In genomic region chr15:51536965-51537574, GRCh38 we compare ENCODE assay signal across 9 cellular contexts.
A peak's percentile ranks its signal among the peaks of the same experiment; 100 is the strongest.
DNase-seq lines count a peak whose midpoint lies in the region; ATAC-seq, FAIRE-seq and TF ChIP-seq lines count a peak whose summit lies in the region.
"Had no signal": no experiment of that assay in that cellular context is flagged by ENCODE, and none has a peak within 500 bp of the region (broad histone marks: within the 10 kb centered on the region; RNA-seq: fewer than 3 reads in every experiment).

No MANE protein-coding gene starts in this region.

- no peak for TF ChIP-seq POLR2A in right lobe of liver (IDR thresholded peaks at IDR 0.05)
- TF ChIP-seq POLR2A in GM12892 (IDR thresholded peaks at IDR 0.05; ENCODE audit: low read depth, low read length): no peak

- 4% methylated on average over 1 of the region's 1 CpG for WGBS in right lobe of liver (ENCODE audit: insufficient coverage, low coverage, low lambda C conversion rate, missing lambda C conversion rate)

- intact Hi-C loops in right lobe of liver (cut with DNase I): no loop called here

- no peaks in the 10 kb centered on the region for H3K36me3 Mint-ChIP-seq in astrocyte (ENCODE audit: low read depth, unreplicated experiment)

- H3K27ac Mint-ChIP-seq in astrocyte (ENCODE audit: unreplicated experiment): no peak overlapping the region
- H3K27ac Mint-ChIP-seq: activated naive CD8-positive, alpha-beta T cell treated with anti-CD3 and anti-CD28 coated beads, Interleukin-2, amount 10 ng/mL, durations not matched to agents 7 days and 5 days had no signal

- no peaks in the 10 kb centered on the region for H3K4me1 Mint-ChIP-seq in astrocyte (ENCODE audit: low read depth, unreplicated experiment)
- H3K4me1 Mint-ChIP-seq: activated naive CD8-positive, alpha-beta T cell treated with anti-CD3 and anti-CD28 coated beads, Interleukin-2, amount 10 ng/mL, durations not matched to agents 7 days and 5 days had no signal

- H3K9me3 Mint-ChIP-seq in astrocyte (ENCODE audit: unreplicated experiment): no peaks in the 10 kb centered on the region
- H3K9me3 Mint-ChIP-seq: activated naive CD8-positive, alpha-beta T cell treated with anti-CD3 and anti-CD28 coated beads, Interleukin-2, amount 10 ng/mL, durations not matched to agents 7 days and 5 days had no signal

- H3K9ac ChIP-seq in astrocyte (ENCODE audit: low read length): no peak overlapping the region

- H3K4me1 ChIP-seq in astrocyte (ENCODE audit: insufficient read depth, low read length): no peaks in the 10 kb centered on the region
- no peaks in the 10 kb centered on the region for H3K4me1 ChIP-seq in right lobe of liver
- no peaks in the 10 kb centered on the region for H3K4me1 ChIP-seq in effector memory CD4-positive, alpha-beta T cell (ENCODE audit: control insufficient read depth, insufficient read depth, low read length, poor library complexity, severe bottlenecking)

- no peaks in the 10 kb centered on the region for H3K79me2 ChIP-seq in astrocyte (ENCODE audit: insufficient read depth, low read length)

- H3K27me3 Mint-ChIP-seq in astrocyte (ENCODE audit: low read depth, unreplicated experiment): no peaks in the 10 kb centered on the region
- H3K27me3 Mint-ChIP-seq: activated naive CD8-positive, alpha-beta T cell treated with anti-CD3 and anti-CD28 coated beads, Interleukin-2, amount 10 ng/mL, durations not matched to agents 7 days and 5 days had no signal

- DNase-seq in HT-29 (ENCODE audit: low spot score): peak; percentile 53
- DNase-seq in astrocyte (ENCODE audit: low read depth): no peak
- DNase-seq in right lobe of liver: no peak
- no peak for DNase-seq in activated CD4-positive, alpha-beta T cell treated with anti-CD3 and anti-CD28 coated beads for 48 hours
- DNase-seq in GM12892 (ENCODE audit: insufficient read length): no peak
- no peak for DNase-seq in effector memory CD4-positive, alpha-beta T cell
- DNase-seq: activated naive CD8-positive, alpha-beta T cell treated with anti-CD3 and anti-CD28 coated beads, Interleukin-2, amount 10 ng/mL, durations not matched to agents 7 days and 5 days had no signal

- H3K27me3 ChIP-seq in astrocyte (ENCODE audit: insufficient read depth, low read length) (no peaks in the 10 kb centered on the region), right lobe of liver (no peaks in the 10 kb centered on the region)
- no peaks in the 10 kb centered on the region for H3K27me3 ChIP-seq in effector memory CD4-positive, alpha-beta T cell (replicated peaks; ENCODE audit: control insufficient read depth, insufficient read depth, low read length, poor library complexity, severe bottlenecking)

- no peaks in the 10 kb centered on the region for H4K20me1 ChIP-seq in astrocyte (ENCODE audit: insufficient read depth, low read length)

- TF ChIP-seq CTCF in C4-2B (conservative IDR thresholded peaks at IDR 0.05) (peak; percentile 86), astrocyte (IDR thresholded peaks at IDR 0.05; ENCODE audit: insufficient read depth, low read depth, low read length) (peak; percentile 73), right lobe of liver (IDR thresholded peaks at IDR 0.05) (peak; percentile 45 to 67 (median 58))

- H3K4me3 ChIP-seq in astrocyte (ENCODE audit: insufficient read depth, low read depth, low read length) (no peak overlapping the region), right lobe of liver (no peak overlapping the region)
- H3K4me3 ChIP-seq in effector memory CD4-positive, alpha-beta T cell (ENCODE audit: insufficient read depth, low read depth, low read length, poor library complexity, severe bottlenecking): no peak overlapping the region

- ATAC-seq in right lobe of liver (peak in 1 of 4 donors; percentile 45), HG03139 (IDR thresholded peaks at IDR 0.05; ENCODE audit: unreplicated experiment) (no peak)

- H3K4me2 ChIP-seq in astrocyte (ENCODE audit: low read length): no peak overlapping the region

- H3K36me3 ChIP-seq in astrocyte (ENCODE audit: insufficient read depth, low read length) (no peaks in the 10 kb centered on the region), right lobe of liver (no peaks in the 10 kb centered on the region)
- H3K36me3 ChIP-seq in effector memory CD4-positive, alpha-beta T cell (ENCODE audit: control insufficient read depth, insufficient read depth, low read length): no peaks in the 10 kb centered on the region

- H3K9me3 ChIP-seq in astrocyte (ENCODE audit: insufficient read depth, low read depth, low read length): no peaks in the 10 kb centered on the region
- no peaks in the 10 kb centered on the region for H3K9me3 ChIP-seq in right lobe of liver
- H3K9me3 ChIP-seq in effector memory CD4-positive, alpha-beta T cell (ENCODE audit: control insufficient read depth, low read length): no peaks in the 10 kb centered on the region

- FAIRE-seq in astrocyte (lab: Jason Lieb, UNC) (no peak), GM12892 (lab: Jason Lieb, UNC) (no peak)

- no peak overlapping the region for H3K27ac ChIP-seq in C4-2B
- H3K27ac ChIP-seq in astrocyte (ENCODE audit: low read depth, low read length): no peak overlapping the region
- H3K27ac ChIP-seq in right lobe of liver: no peak overlapping the region
- no peak overlapping the region for H3K27ac ChIP-seq in effector memory CD4-positive, alpha-beta T cell (ENCODE audit: insufficient read depth, low read length, poor library complexity, severe bottlenecking)

- no peak overlapping the region for H3K4me3 Mint-ChIP-seq in astrocyte (ENCODE audit: unreplicated experiment)
- H3K4me3 Mint-ChIP-seq: activated naive CD8-positive, alpha-beta T cell treated with anti-CD3 and anti-CD28 coated beads, Interleukin-2, amount 10 ng/mL, durations not matched to agents 7 days and 5 days had no signal

- no peak overlapping the region for H2AFZ ChIP-seq in astrocyte (ENCODE audit: low read depth, low read length)
